ENCODE assay signal across 2 cellular contexts in the genomic region with DNA sequence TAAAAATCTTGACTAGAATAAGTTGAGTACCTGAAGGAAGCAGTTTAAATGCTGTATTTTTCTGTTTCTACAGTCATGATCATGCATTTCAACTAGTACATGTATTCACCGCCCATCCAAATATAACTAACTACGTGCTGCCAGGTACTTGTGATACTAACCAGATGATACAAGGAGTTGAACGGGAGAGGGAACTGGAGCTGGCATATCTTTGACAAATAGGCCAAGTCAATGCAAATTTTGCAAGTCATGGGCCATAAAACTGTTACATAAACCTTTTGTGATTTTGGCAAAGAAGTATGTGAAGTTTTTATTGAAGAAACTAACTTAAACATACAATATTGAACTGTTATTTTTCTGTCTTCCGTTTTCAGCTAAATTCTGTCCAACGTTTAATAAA.
A peak's percentile ranks its signal among the peaks of the same experiment; 100 is the strongest.
TF ChIP-seq lines count a peak whose summit lies in the region.

No MANE protein-coding gene starts in this region.

TF ChIP-seq in IMR-90, 13 proteins besides CTCF, POLR2A, EP300 and RAD21:
- TF ChIP-seq RCOR1 (IDR thresholded peaks at IDR 0.05; ENCODE audit: insufficient replicate concordance, low read length) (no peak), CEBPB (IDR thresholded peaks at IDR 0.05; ENCODE audit: low read depth, low read length) (no peak), NFE2L2 (IDR thresholded peaks at IDR 0.05; ENCODE audit: low read depth, low read length) (0 out of 2 replicates have a peak, but pooled peaks have one; percentile 40)

TF ChIP-seq in GM23338, 12 proteins besides CTCF, POLR2A, EP300 and RAD21:
- TF ChIP-seq ZNF462 (CRISPR knock-in tag; IDR thresholded peaks at IDR 0.05): no peak
- TF ChIP-seq CREB1 (CRISPR knock-in tag; IDR thresholded peaks at IDR 0.05; ENCODE audit: low read depth): no peak
- TF ChIP-seq NANOG (IDR thresholded peaks at IDR 0.05; ENCODE audit: borderline replicate concordance): no peak
- no peak for TF ChIP-seq STAT1 (IDR thresholded peaks at IDR 0.05; ENCODE audit: unreplicated experiment)
- TF ChIP-seq POLR2AphosphoS5 (IDR thresholded peaks at IDR 0.05; ENCODE audit: low read depth): no peak
- no peak for TF ChIP-seq EZH2 (IDR thresholded peaks at IDR 0.05; ENCODE audit: low read depth, unreplicated experiment)
- TF ChIP-seq REST (IDR thresholded peaks at IDR 0.05; ENCODE audit: unreplicated experiment): no peak
- TF ChIP-seq ZNF114 (CRISPR knock-in tag; IDR thresholded peaks at IDR 0.05): no peak
- no peak for TF ChIP-seq EZH2phosphoT487 (IDR thresholded peaks at IDR 0.05; ENCODE audit: unreplicated experiment)
- no peak for TF ChIP-seq ZNF331 (CRISPR knock-in tag; IDR thresholded peaks at IDR 0.05; ENCODE audit: low read depth)
- TF ChIP-seq, protein P1, sequence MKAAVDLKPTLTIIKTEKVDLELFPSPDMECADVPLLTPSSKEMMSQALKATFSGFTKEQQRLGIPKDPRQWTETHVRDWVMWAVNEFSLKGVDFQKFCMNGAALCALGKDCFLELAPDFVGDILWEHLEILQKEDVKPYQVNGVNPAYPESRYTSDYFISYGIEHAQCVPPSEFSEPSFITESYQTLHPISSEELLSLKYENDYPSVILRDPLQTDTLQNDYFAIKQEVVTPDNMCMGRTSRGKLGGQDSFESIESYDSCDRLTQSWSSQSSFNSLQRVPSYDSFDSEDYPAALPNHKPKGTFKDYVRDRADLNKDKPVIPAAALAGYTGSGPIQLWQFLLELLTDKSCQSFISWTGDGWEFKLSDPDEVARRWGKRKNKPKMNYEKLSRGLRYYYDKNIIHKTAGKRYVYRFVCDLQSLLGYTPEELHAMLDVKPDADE (IDR thresholded peaks at IDR 0.05): no peak
- no peak for TF ChIP-seq JUNB (IDR thresholded peaks at IDR 0.05; ENCODE audit: unreplicated experiment)
